In genomic region chr13:42354246-42355117, GRCh38 we compare ENCODE assay signal across 8 cellular contexts.
A peak's percentile ranks its signal among the peaks of the same experiment; 100 is the strongest.
DNase-seq lines count a peak whose midpoint lies in the region; ATAC-seq and TF ChIP-seq lines count a peak whose summit lies in the region.

No MANE protein-coding gene starts in this region.

- ATAC-seq in GM19463 (IDR thresholded peaks at IDR 0.05; ENCODE audit: unreplicated experiment) (peak; percentile 90), HG03520 (IDR thresholded peaks at IDR 0.05; ENCODE audit: unreplicated experiment) (peak; percentile 83)

- intact Hi-C loops in CD14-positive monocyte (cut with micrococcal nuclease), result no loop called here

- DNase-seq in EL, result peak; percentile 39
- peak; percentile 81 for DNase-seq in activated CD8-positive, alpha-beta memory T cell treated with anti-CD3 and anti-CD28 coated beads for 24 hours
- DNase-seq in iPS-NIHi11 (ENCODE audit: low spot score), result peak; percentile 23
- no peak for DNase-seq in CD14-positive monocyte (ENCODE audit: low spot score)
- no peak for DNase-seq in midbrain (lab: John Stamatoyannopoulos, UW)
- no peak for DNase-seq in NCI-H2029 treated with DMSO at 0.1 percent for 48 hours (lab: John Stamatoyannopoulos, UW)

- no peaks in the 10 kb centered on the region for H3K36me3 Mint-ChIP-seq in CD14-positive monocyte

- H3K4me3 Mint-ChIP-seq in CD14-positive monocyte, result no peak overlapping the region

- H3K4me1 Mint-ChIP-seq in CD14-positive monocyte, result no peaks in the 10 kb centered on the region

- H3K27ac Mint-ChIP-seq in CD14-positive monocyte, result no peak overlapping the region

- no peak for TF ChIP-seq CTCF in CD14-positive monocyte (IDR thresholded peaks at IDR 0.05)

- H3K9me3 Mint-ChIP-seq in CD14-positive monocyte, result peaks cover 0 to 4% (median 0%) of the 10 kb centered on the region in 7 donors

- peaks cover 1 to 4% (median 4%) of the 10 kb centered on the region in 3 donors for H3K27me3 Mint-ChIP-seq in CD14-positive monocyte (ENCODE audit: low read depth in 3 of 3)

Comparison
In these comparisons a context has a peak if more than half of its experiments do, and no peak if none do; other contexts are left out.
1. DNase-seq: peak in EL (single experiment), activated CD8-positive, alpha-beta memory T cell treated with anti-CD3 and anti-CD28 coated beads for 24 hours (single experiment) and iPS-NIHi11 (single experiment); none in CD14-positive monocyte (single experiment), midbrain (single experiment) and NCI-H2029 treated with DMSO at 0.1 percent for 48 hours (single experiment).